In the genomic region with DNA sequence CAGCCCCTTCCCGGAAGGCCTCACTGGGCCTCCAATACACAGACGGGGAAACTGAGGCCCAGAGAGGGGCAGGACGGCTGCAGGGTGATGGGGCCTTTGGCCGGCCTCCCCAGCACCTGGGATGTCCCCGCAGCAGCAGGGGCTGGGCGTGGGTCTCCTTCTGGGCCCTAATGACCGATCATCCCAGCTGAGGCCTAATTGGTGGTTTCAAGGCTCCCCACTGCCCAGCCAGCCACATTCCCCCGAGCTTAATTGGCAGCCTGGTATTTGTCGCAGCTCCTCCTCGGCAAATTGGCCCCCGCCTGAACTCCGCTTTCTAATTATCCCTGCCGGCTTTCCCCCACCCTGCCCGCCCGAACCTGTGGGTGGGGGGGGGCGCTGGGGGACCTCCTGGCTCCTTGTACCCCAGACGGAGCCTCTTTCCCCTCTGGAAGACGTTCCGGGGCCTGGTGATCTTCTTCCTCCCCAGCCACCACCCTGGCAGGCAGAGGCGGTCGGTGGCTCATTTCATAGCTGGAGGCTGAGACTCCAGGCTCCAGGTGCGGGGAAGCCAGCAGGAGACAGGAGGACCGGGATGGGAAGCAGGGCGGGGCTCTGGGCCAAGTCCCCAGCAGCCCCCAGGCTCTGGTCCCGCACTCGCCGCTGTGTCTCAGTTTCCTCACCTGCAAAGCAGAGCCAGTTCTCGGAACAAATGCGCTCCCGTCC, we compare ENCODE assay signal across 18 cellular contexts. TPM values are rescaled to one million over a fixed set of nuclear protein-coding genes. Genes with fewer than 3 reads are reported as not detected.
DNase-seq lines count a peak whose midpoint lies in the region; ATAC-seq, FAIRE-seq and TF ChIP-seq lines count a peak whose summit lies in the region.
"Had no signal": no experiment of that assay in that cellular context is flagged by ENCODE, and none has a peak within 500 bp of the region (broad histone marks: within the 10 kb centered on the region; RNA-seq: fewer than 3 reads in every experiment).

No MANE protein-coding gene starts in this region.

- no peaks in the 10 kb centered on the region for H3K27me3 Mint-ChIP-seq in astrocyte (ENCODE audit: low read depth, unreplicated experiment)

- POLR2A ChIA-PET in AG04450 (lab: Yijun Ruan, JAX) = no interaction called here

- H3K4me3 ChIP-seq in AG04450 (ENCODE audit: low read depth, low read length) (no peak overlapping the region), astrocyte (ENCODE audit: insufficient read depth, low read depth, low read length) (no peak overlapping the region)
- H3K4me3 ChIP-seq: lung, psoas muscle had no signal

- no peak overlapping the region for H3K9ac ChIP-seq in astrocyte (ENCODE audit: low read length)

- CTCF ChIA-PET in AG04450 (lab: Charles Lee) = no interaction called here

- H2AFZ ChIP-seq in astrocyte (ENCODE audit: low read depth, low read length) = no peak overlapping the region

- no peaks in the 10 kb centered on the region for H3K9me3 Mint-ChIP-seq in astrocyte (ENCODE audit: unreplicated experiment)

- TF ChIP-seq CTCF in AG04450 (IDR thresholded peaks at IDR 0.05; ENCODE audit: low read depth, low read length) = no peak
- TF ChIP-seq CTCF in astrocyte (IDR thresholded peaks at IDR 0.05; ENCODE audit: insufficient read depth, low read depth, low read length) = no peak

- peaks cover 26% of the 10 kb centered on the region for H3K4me1 ChIP-seq in astrocyte (ENCODE audit: insufficient read depth, low read length)
- H3K4me1 ChIP-seq: psoas muscle had no signal

- no peak overlapping the region for H3K4me3 Mint-ChIP-seq in astrocyte (ENCODE audit: unreplicated experiment)

- H3K27me3 ChIP-seq in AG04450 (ENCODE audit: control insufficient read depth, insufficient read depth, low read length) (no peaks in the 10 kb centered on the region), astrocyte (ENCODE audit: insufficient read depth, low read length) (no peaks in the 10 kb centered on the region)

- DNase-seq in AG04450 (ENCODE audit: low read depth, low spot score) (no peak), H54 (ENCODE audit: insufficient read length, low spot score) (peak; percentile 59), astrocyte (ENCODE audit: low read depth) (peak; percentile 52), left kidney (ENCODE audit: low read depth, low spot score) (peak; percentile 90), glomerular visceral epithelial cell (ENCODE audit: extremely low spot score) (no peak)
- DNase-seq: effector CD8-positive, alpha-beta T cell; head of caudate nucleus; psoas muscle; SHP77 treated with DMSO at 0.1 percent for 48 hours; stimulated activated CD4-positive, alpha-beta T cell treated with anti-CD3 and anti-CD28 coated beads, Interleukin-4, amount 100 ng/mL, for 1 hour; stimulated activated naive CD4-positive, alpha-beta T cell had no signal

- ATAC-seq in GM19467 (IDR thresholded peaks at IDR 0.05; ENCODE audit: unreplicated experiment) = no peak
- no peak for ATAC-seq in GM18868 (IDR thresholded peaks at IDR 0.05; ENCODE audit: unreplicated experiment)
- ATAC-seq in HG02970 (IDR thresholded peaks at IDR 0.05; ENCODE audit: low FRiP score, unreplicated experiment) = no peak

- peaks cover 49% of the 10 kb centered on the region for H3K79me2 ChIP-seq in astrocyte (ENCODE audit: insufficient read depth, low read length)

- FAIRE-seq in H54 (lab: Jason Lieb, UNC) (no peak), astrocyte (lab: Jason Lieb, UNC) (no peak)

- no peak for TF ChIP-seq POLR2A in H54 (IDR thresholded peaks at IDR 0.05; ENCODE audit: low read depth, low read length)

- peak overlapping the region; percentile 58 for H3K27ac Mint-ChIP-seq in astrocyte (ENCODE audit: unreplicated experiment)

- peaks cover 6% of the 10 kb centered on the region for H3K4me1 Mint-ChIP-seq in astrocyte (ENCODE audit: low read depth, unreplicated experiment)

- peaks cover 9% of the 10 kb centered on the region for H3K36me3 Mint-ChIP-seq in astrocyte (ENCODE audit: low read depth, unreplicated experiment)

- H3K4me2 ChIP-seq in astrocyte (ENCODE audit: low read length) = peak overlapping the region; percentile 19

- peaks cover 51% of the 10 kb centered on the region for H4K20me1 ChIP-seq in astrocyte (ENCODE audit: insufficient read depth, low read length)

- H3K27ac ChIP-seq in AG04450 (ENCODE audit: low read depth, low read length) = peak overlapping the region; percentile 47
- peak overlapping the region; percentile 13 for H3K27ac ChIP-seq in astrocyte (ENCODE audit: low read depth, low read length)
- H3K27ac ChIP-seq: HL-60, psoas muscle, VCaP had no signal

- no peaks in the 10 kb centered on the region; the same call in 1 of the 2 replicates for H3K9me3 ChIP-seq in AG04450 (ENCODE audit: control insufficient read depth, insufficient read depth, low read length)
- no peaks in the 10 kb centered on the region for H3K9me3 ChIP-seq in astrocyte (ENCODE audit: insufficient read depth, low read depth, low read length)
- H3K9me3 ChIP-seq: psoas muscle had no signal

- no peaks in the 10 kb centered on the region for H3K36me3 ChIP-seq in astrocyte (ENCODE audit: insufficient read depth, low read length)

RNA-seq across cellular contexts. Expression of gene WDR18, which starts 27.2 kb away (rescaled TPM):
- polyA plus RNA-seq in AG04450 (2011; rRNA removed) = 24.5 and 36.3 TPM in 2 replicates
- 31.8 and 39.9 TPM in 2 replicates for polyA minus RNA-seq in AG04450 (2011; rRNA and poly(A)+ RNA removed)
- total RNA-seq in astrocyte = 60.0 and 68.9 TPM in 2 replicates

RNA-seq across cellular contexts. Expression of gene ARID3A, which starts 31.1 kb away (rescaled TPM):
- 7.6 and 12.2 TPM in 2 replicates for polyA plus RNA-seq in AG04450 (2011; rRNA removed)
- 29.7 and 32.4 TPM in 2 replicates for polyA minus RNA-seq in AG04450 (2011; rRNA and poly(A)+ RNA removed)
- total RNA-seq in astrocyte = 100 and 106 TPM in 2 replicates

RNA-seq across cellular contexts. Expression of gene KISS1R, which starts 39.8 kb away (rescaled TPM):
- not detected in 2 replicates for polyA plus RNA-seq in AG04450 (2011; rRNA removed)
- not detected in 2 replicates for polyA minus RNA-seq in AG04450 (2011; rRNA and poly(A)+ RNA removed)
- total RNA-seq in astrocyte = not detected in 2 replicates
- total RNA-seq: psoas muscle had no signal
- polyA plus RNA-seq: BJ had no signal

RNA-seq across cellular contexts. Expression of gene GRIN3B, which starts 43.3 kb away (rescaled TPM):
- polyA plus RNA-seq in AG04450 (2011; rRNA removed) = 0.24 and 0.38 TPM in 2 replicates
- polyA minus RNA-seq in AG04450 (2011; rRNA and poly(A)+ RNA removed) = 0.14 and 0.17 TPM in 2 replicates
- 2.5 and 2.7 TPM in 2 replicates for total RNA-seq in astrocyte

RNA-seq across cellular contexts. Expression of gene R3HDM4, which starts 43.9 kb away (rescaled TPM):
- polyA plus RNA-seq in AG04450 (2011; rRNA removed) = 24.0 and 30.9 TPM in 2 replicates
- 16.4 and 20.4 TPM in 2 replicates for polyA minus RNA-seq in AG04450 (2011; rRNA and poly(A)+ RNA removed)
- 57.9 and 60.0 TPM in 2 replicates for total RNA-seq in astrocyte

Comparison
In these comparisons a context has a peak if more than half of its experiments do, and no peak if none do; other contexts are left out.
1. DNase-seq: peak in H54 (single experiment), astrocyte (single experiment) and left kidney (single experiment); none in AG04450 (single experiment) and glomerular visceral epithelial cell (single experiment).